In the genomic region with DNA sequence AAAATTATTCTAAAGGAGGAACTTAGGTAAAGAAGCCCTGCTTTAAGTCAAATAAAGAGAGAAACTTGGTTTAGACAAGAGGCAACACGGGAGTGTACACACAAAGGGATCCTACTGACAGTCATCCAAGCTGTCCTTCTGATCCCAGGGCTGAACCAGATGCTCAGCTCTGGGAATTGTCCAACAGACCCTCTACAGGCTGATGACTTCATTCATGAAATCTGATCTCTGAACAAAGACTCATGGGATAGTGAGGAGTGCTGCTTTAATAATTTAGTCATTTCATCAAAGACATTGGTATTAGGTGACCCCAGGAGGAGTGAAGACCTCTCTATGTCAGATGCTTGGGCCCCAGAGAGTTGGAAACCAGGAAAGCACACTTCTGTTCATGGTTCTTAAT, we compare ENCODE assay signal across 12 cellular contexts.
DNase-seq lines count a peak whose midpoint lies in the region; ATAC-seq, FAIRE-seq and TF ChIP-seq lines count a peak whose summit lies in the region.
"Had no signal": no experiment of that assay in that cellular context is flagged by ENCODE, and none has a peak within 500 bp of the region (broad histone marks: within the 10 kb centered on the region; RNA-seq: fewer than 3 reads in every experiment).

No MANE protein-coding gene starts in this region.

- DNase-seq in DMS 273 (lab: John Stamatoyannopoulos, UW; ENCODE audit: unreplicated experiment) (peak; percentile 94), HTR-8/SVneo (ENCODE audit: insufficient read length, low spot score) (peak; percentile 56), SHP77 (lab: John Stamatoyannopoulos, UW) (peak; percentile 43 to 57), glutamatergic neuron (peak; percentile 68), dedifferentiated amniotic fluid mesenchymal stem cell (ENCODE audit: extremely low spot score) (no peak)
- DNase-seq: dorsolateral prefrontal cortex, hippocampal formation, NCI-H526, spleen had no signal

- peaks cover 43% of the 10 kb centered on the region for H3K4me1 Mint-ChIP-seq in glutamatergic neuron (ENCODE audit: low read depth, unreplicated experiment)

- H3K27ac Mint-ChIP-seq in glutamatergic neuron (ENCODE audit: unreplicated experiment): peak overlapping the region; percentile 99

- H3K27me3 Mint-ChIP-seq in glutamatergic neuron (ENCODE audit: unreplicated experiment): peaks cover 9% of the 10 kb centered on the region

- H3K36me3 Mint-ChIP-seq in glutamatergic neuron (ENCODE audit: unreplicated experiment): peaks cover 8% of the 10 kb centered on the region

- ATAC-seq in HG03469 (IDR thresholded peaks at IDR 0.05; ENCODE audit: unreplicated experiment) (no peak), GM21737 (IDR thresholded peaks at IDR 0.05; ENCODE audit: unreplicated experiment) (no peak), HG03378 (IDR thresholded peaks at IDR 0.05; ENCODE audit: unreplicated experiment) (no peak)

- peaks cover 6% of the 10 kb centered on the region for H3K9me3 Mint-ChIP-seq in glutamatergic neuron (ENCODE audit: unreplicated experiment)

- H3K4me3 Mint-ChIP-seq in glutamatergic neuron (ENCODE audit: unreplicated experiment): peak overlapping the region; percentile 81

- FAIRE-seq in HTR-8/SVneo (lab: Jason Lieb, UNC): no peak

- TF ChIP-seq CTCF in glutamatergic neuron (IDR thresholded peaks at IDR 0.05; ENCODE audit: partially characterized antibody, unreplicated experiment): no peak
